In genomic region chr10:133307776-133308430, GRCh38 we compare ENCODE assay signal across 7 cellular contexts. TPM values are rescaled to one million over a fixed set of nuclear protein-coding genes. Genes with fewer than 3 reads are reported as not detected.
A peak's percentile ranks its signal among the peaks of the same experiment; 100 is the strongest.
DNase-seq lines count a peak whose midpoint lies in the region; ATAC-seq and TF ChIP-seq lines count a peak whose summit lies in the region.

No MANE protein-coding gene starts in this region.

- H3K36me3 ChIP-seq in liver (ENCODE audit: control insufficient read depth in 4 of 4, insufficient read depth in 3 of 4, low read depth in 1 of 4, low read length in 3 of 4), result peaks cover 0 to 19% (median 9%) of the 10 kb centered on the region in 4 donors

- H3K9ac ChIP-seq in liver (ENCODE audit: low read depth in 1 of 2, low read length in 2 of 2), result peak overlapping the region; percentile 26 to 95

- H3K27ac ChIP-seq in liver (ENCODE audit: low read depth in 1 of 2, low read length in 2 of 2), result peak overlapping the region; percentile 91 to 98

- TF ChIP-seq CTCF in GM12865 (IDR thresholded peaks at IDR 0.05; ENCODE audit: insufficient read depth, low read depth, low read length, missing control alignments), result peak; percentile 86
- peak; percentile 87 for TF ChIP-seq CTCF in choroid plexus epithelial cell (conservative IDR thresholded peaks at IDR 0.05; ENCODE audit: low read depth, low read length)
- TF ChIP-seq CTCF in liver (IDR thresholded peaks at IDR 0.05; ENCODE audit: low read depth, low read length, missing input control), result peak; percentile 69

- ATAC-seq in HG02610 (IDR thresholded peaks at IDR 0.05; ENCODE audit: unreplicated experiment), result peak; percentile 25

- TF ChIP-seq RAD21 in liver (IDR thresholded peaks at IDR 0.05), result peak; percentile 68 to 77

- peak overlapping the region; percentile 96 for H3K4me3 ChIP-seq in GM12865 (ENCODE audit: low read depth, low read length)
- peak overlapping the region; percentile 86 for H3K4me3 ChIP-seq in choroid plexus epithelial cell (ENCODE audit: low read depth, low read length)
- H3K4me3 ChIP-seq in liver (ENCODE audit: low read depth in 1 of 3, low read length in 3 of 3), result peak overlapping the region; percentile 85 to 94 (median 88)

- peaks cover 2 to 39% (median 30%) of the 10 kb centered on the region in 4 donors for H3K4me1 ChIP-seq in liver (ENCODE audit: control insufficient read depth in 4 of 4, insufficient read depth in 4 of 4, low read length in 3 of 4)

- DNase-seq in GM12865 (ENCODE audit: low read depth) (peak; percentile 86), NCI-H146 treated with DMSO at 0.1 percent for 48 hours (lab: John Stamatoyannopoulos, UW; ENCODE audit: unreplicated experiment) (peak; percentile 44), choroid plexus epithelial cell (ENCODE audit: low read depth) (peak; percentile 82)
- DNase-seq in activated CD4-positive, CD25-positive, alpha-beta regulatory T cell treated with anti-CD3 and anti-CD28 coated beads, Interleukin-2, amount 50 U/mL, for 16 hours (ENCODE audit: low read depth, low spot score), result peak; percentile 76
- DNase-seq in stimulated activated CD4-positive, alpha-beta T cell treated with anti-CD3 and anti-CD28 coated beads, TNF-alpha, amount 100 ng/mL, for 24 hours (ENCODE audit: low read depth in 3 of 3), result peak; percentile 62 to 85 (median 73)

- H3K27me3 ChIP-seq in liver (ENCODE audit: control insufficient read depth in 4 of 4, insufficient read depth in 4 of 4, low read length in 3 of 4), result no peaks in the 10 kb centered on the region

- 3% methylated on average over 25 of the region's 25 CpGs for WGBS in liver

- no peaks in the 10 kb centered on the region for H3K9me3 ChIP-seq in liver (ENCODE audit: control insufficient read depth in 4 of 4, low read length in 3 of 4)

TF ChIP-seq in liver, 16 proteins besides CTCF, POLR2A, EP300 and RAD21:
- TF ChIP-seq FOXA2 (IDR thresholded peaks at IDR 0.05) (no peak), YY1 (IDR thresholded peaks at IDR 0.05) (peak; percentile 73), ZBTB33 (IDR thresholded peaks at IDR 0.05) (no peak), GABPA (IDR thresholded peaks at IDR 0.05 in 1 of 2, conservative IDR thresholded peaks at IDR 0.05 in 1 of 2) (peak in 1 of 2 donors; percentile 46), RXRA (IDR thresholded peaks at IDR 0.05) (no peak), HNF4G (IDR thresholded peaks at IDR 0.05) (no peak), EGR1 (IDR thresholded peaks at IDR 0.05; ENCODE audit: low read depth in 2 of 2) (no peak), SP1 (IDR thresholded peaks at IDR 0.05) (no peak), HNF4A (conservative IDR thresholded peaks at IDR 0.05) (peak; percentile 6 to 7), NR2F2 (IDR thresholded peaks at IDR 0.05) (no peak), FOXA1 (IDR thresholded peaks at IDR 0.05) (no peak), TAF1 (conservative IDR thresholded peaks at IDR 0.05) (no peak)
- TF ChIP-seq, protein P1, sequence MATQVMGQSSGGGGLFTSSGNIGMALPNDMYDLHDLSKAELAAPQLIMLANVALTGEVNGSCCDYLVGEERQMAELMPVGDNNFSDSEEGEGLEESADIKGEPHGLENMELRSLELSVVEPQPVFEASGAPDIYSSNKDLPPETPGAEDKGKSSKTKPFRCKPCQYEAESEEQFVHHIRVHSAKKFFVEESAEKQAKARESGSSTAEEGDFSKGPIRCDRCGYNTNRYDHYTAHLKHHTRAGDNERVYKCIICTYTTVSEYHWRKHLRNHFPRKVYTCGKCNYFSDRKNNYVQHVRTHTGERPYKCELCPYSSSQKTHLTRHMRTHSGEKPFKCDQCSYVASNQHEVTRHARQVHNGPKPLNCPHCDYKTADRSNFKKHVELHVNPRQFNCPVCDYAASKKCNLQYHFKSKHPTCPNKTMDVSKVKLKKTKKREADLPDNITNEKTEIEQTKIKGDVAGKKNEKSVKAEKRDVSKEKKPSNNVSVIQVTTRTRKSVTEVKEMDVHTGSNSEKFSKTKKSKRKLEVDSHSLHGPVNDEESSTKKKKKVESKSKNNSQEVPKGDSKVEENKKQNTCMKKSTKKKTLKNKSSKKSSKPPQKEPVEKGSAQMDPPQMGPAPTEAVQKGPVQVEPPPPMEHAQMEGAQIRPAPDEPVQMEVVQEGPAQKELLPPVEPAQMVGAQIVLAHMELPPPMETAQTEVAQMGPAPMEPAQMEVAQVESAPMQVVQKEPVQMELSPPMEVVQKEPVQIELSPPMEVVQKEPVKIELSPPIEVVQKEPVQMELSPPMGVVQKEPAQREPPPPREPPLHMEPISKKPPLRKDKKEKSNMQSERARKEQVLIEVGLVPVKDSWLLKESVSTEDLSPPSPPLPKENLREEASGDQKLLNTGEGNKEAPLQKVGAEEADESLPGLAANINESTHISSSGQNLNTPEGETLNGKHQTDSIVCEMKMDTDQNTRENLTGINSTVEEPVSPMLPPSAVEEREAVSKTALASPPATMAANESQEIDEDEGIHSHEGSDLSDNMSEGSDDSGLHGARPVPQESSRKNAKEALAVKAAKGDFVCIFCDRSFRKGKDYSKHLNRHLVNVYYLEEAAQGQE (IDR thresholded peaks at IDR 0.05), result no peak
- TF ChIP-seq, protein P2, sequence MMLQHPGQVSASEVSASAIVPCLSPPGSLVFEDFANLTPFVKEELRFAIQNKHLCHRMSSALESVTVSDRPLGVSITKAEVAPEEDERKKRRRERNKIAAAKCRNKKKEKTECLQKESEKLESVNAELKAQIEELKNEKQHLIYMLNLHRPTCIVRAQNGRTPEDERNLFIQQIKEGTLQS (IDR thresholded peaks at IDR 0.05), result no peak
- TF ChIP-seq, protein P3, sequence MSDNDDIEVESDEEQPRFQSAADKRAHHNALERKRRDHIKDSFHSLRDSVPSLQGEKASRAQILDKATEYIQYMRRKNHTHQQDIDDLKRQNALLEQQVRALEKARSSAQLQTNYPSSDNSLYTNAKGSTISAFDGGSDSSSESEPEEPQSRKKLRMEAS (IDR thresholded peaks at IDR 0.05), result no peak

RNA-seq across cellular contexts. Expression of gene TUBGCP2, which starts 0.8 kb away (rescaled TPM):
- total RNA-seq in liver, result 10 to 100 TPM; 29.6 to 32.4 TPM
- polyA plus RNA-seq in liver, result 10 to 100 TPM; 18.8 to 25.6 TPM

RNA-seq across cellular contexts. Expression of gene ZNF511, which starts 0.8 kb away (rescaled TPM):
- total RNA-seq in liver, result 10 to 100 TPM; 13.7 to 31.3 TPM
- polyA plus RNA-seq in liver, result 10 to 100 TPM; 17.0 to 31.8 TPM

RNA-seq across cellular contexts. Expression of gene CALY, which starts 28.8 kb away (rescaled TPM):
- total RNA-seq in liver, result not detected
- polyA plus RNA-seq in liver, result under 1 TPM in 1 of 2 donors, not detected in 1; 0.07 TPM

RNA-seq across cellular contexts. Expression of gene ADAM8, which starts 31.2 kb away (rescaled TPM):
- 1 to 10 TPM; 5.4 to 6.9 TPM for total RNA-seq in liver
- polyA plus RNA-seq in liver, result 1 to 10 TPM; 1.3 to 2.0 TPM

RNA-seq across cellular contexts. Expression of gene PRAP1, which starts 39.3 kb away (rescaled TPM):
- total RNA-seq in liver, result 100 to 1,000 TPM in 1 of 2 donors, 10 to 100 TPM in 1; 60.8 to 174 TPM
- 100 to 1,000 TPM; 315 to 426 TPM for polyA plus RNA-seq in liver

Comparison
In these comparisons a context has a peak if more than half of its experiments do, and no peak if none do; other contexts are left out.
1. Peak in every context shown above with its lines: DNase-seq, ATAC-seq, H3K4me3 ChIP-seq and H3K27ac ChIP-seq.